ENCODE assay signal across 7 cellular contexts in the genomic region with DNA sequence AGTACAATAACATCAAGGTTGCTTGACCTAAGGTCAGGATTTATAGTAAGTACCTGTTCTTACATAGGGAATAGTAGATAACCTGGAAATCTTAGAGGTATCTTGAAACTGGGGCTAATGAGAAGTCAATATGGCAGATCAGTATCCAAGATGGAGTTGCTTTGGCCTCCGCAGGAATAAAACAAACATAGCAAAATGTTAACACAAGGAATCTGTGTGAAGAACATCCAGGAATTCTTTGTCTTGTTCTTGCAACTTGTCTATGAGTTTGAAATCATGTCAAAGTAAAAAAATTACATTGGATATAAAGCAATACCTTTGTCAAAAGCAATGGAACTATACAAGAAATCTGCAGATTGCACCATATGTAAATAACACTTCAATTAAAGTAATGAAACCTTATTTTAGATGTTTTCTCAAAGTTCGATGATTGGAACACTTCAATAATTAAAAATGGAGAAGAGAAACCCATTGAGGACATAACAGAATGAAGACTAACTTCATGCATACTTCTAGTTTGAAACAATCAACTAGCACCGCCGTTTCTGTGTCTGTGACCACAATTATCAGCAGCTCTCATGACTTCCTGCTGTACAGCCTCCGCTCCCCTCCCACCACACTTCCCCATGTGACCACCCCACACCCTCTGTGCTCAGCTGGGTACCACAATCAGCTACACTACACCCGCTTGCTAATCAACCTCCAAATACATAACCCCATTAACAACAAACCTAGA. TPM values are rescaled to one million over a fixed set of nuclear protein-coding genes. Genes with fewer than 3 reads are reported as not detected.
A peak's percentile ranks its signal among the peaks of the same experiment; 100 is the strongest.
DNase-seq lines count a peak whose midpoint lies in the region; ATAC-seq and TF ChIP-seq lines count a peak whose summit lies in the region.

No MANE protein-coding gene starts in this region.

- DNase-seq in NCI-H82 treated with DMSO at 0.1 percent for 48 hours (lab: John Stamatoyannopoulos, UW; ENCODE audit: unreplicated experiment) (no peak), A172 (ENCODE audit: low spot score) (no peak), NCI-H2029 (lab: John Stamatoyannopoulos, UW) (no peak)

- H3K9ac ChIP-seq in SU-DHL-6 (ENCODE audit: low read length), result peak overlapping the region; percentile 5; the same call in 1 of the 2 replicates

- H3K9me2 ChIP-seq in SU-DHL-6 (replicated peaks; ENCODE audit: insufficient read depth, low read length), result no peaks in the 10 kb centered on the region

- no peaks in the 10 kb centered on the region for H3K36me3 ChIP-seq in SU-DHL-6 (ENCODE audit: low read length)

- no peaks in the 10 kb centered on the region for H3K9me3 ChIP-seq in SU-DHL-6 (ENCODE audit: insufficient read depth, low read length)

- ATAC-seq in HG02973 (IDR thresholded peaks at IDR 0.05; ENCODE audit: unreplicated experiment), result peak; percentile 97
- ATAC-seq in esophagus mucosa, result peak; percentile 55

- peak overlapping the region; percentile 40 for H3K27ac ChIP-seq in SU-DHL-6 (ENCODE audit: low read depth, low read length)

- H4K20me1 ChIP-seq in SU-DHL-6 (ENCODE audit: low read depth, low read length), result no peaks in the 10 kb centered on the region

- TF ChIP-seq CTCF in SU-DHL-6 (IDR thresholded peaks at IDR 0.05; ENCODE audit: insufficient read depth, low read length, poor library complexity, severe bottlenecking), result no peak

- peak overlapping the region; percentile 54 for H3K4me2 ChIP-seq in SU-DHL-6 (ENCODE audit: low read depth, low read length, poor library complexity, severe bottlenecking)

- H3K79me2 ChIP-seq in SU-DHL-6 (ENCODE audit: insufficient read depth, low read length), result no peaks in the 10 kb centered on the region

- no peak overlapping the region for H3K4me3 ChIP-seq in SU-DHL-6 (ENCODE audit: insufficient read depth, low read length, poor library complexity, severe bottlenecking)

- peak; percentile 40 for TF ChIP-seq POLR2A in GM19099 (IDR thresholded peaks at IDR 0.05; ENCODE audit: extremely low read depth, insufficient read length, low read depth)

- H2AFZ ChIP-seq in SU-DHL-6 (ENCODE audit: low read depth, low read length, severe bottlenecking), result peak overlapping the region; percentile 66

- no peaks in the 10 kb centered on the region for H3K27me3 ChIP-seq in SU-DHL-6 (ENCODE audit: low read length)

- no peaks in the 10 kb centered on the region for H3F3A ChIP-seq in SU-DHL-6 (ENCODE audit: insufficient read depth)

RNA-seq across cellular contexts. Expression of a gene that starts 27.6 kb away (rescaled TPM):
- 8.0 TPM for total RNA-seq in esophagus mucosa
- 25.6 and 34.5 TPM in 2 replicates for total RNA-seq in A172 (2014; rRNA removed; shearing (Covaris generic))

RNA-seq across cellular contexts. Expression of a gene that starts 27.8 kb away (rescaled TPM):
- 337 TPM for total RNA-seq in esophagus mucosa
- total RNA-seq in A172 (2014; rRNA removed; shearing (Covaris generic)), result 226 and 257 TPM in 2 replicates
